21 cellular contexts compared by ENCODE assay signal in the genomic region with DNA sequence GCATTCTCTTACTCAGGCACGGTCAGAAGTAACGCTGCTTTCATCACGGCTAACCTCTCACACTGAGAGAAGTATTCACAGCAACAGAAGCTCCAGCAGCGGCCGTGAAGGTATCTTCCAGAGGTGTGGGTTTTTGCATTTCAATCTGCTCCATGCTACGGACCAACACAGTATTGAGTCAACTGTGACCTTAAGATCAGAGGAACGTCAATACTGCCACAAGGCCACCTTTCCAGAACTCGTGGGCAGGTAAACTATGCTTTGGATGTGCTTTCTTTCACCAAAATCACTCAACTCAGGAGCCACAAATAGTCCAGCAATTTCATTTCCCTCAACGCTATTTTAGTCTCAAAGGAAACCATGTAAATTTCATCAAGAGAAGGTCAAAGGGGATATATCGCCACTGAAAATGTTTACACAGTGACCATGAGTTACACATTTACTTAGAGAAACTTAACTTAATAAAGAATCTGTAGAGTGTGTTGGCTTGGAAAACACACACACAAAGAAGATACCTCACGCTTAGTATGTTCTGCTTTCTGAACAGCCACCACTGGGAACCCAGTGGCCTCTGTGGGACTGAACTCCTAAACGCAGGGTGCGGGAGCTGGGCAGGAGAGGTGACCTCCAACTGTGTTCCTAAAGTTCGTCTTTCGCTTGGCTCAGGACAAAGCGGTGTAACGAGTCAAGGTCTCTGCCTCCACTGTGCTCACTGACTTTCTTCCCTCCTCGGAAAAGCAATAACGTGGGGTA. TPM values are rescaled to one million over a fixed set of nuclear protein-coding genes. Genes with fewer than 3 reads are reported as not detected.
DNase-seq lines count a peak whose midpoint lies in the region; ATAC-seq, FAIRE-seq and TF ChIP-seq lines count a peak whose summit lies in the region.
"Had no signal": no experiment of that assay in that cellular context is flagged by ENCODE, and none has a peak within 500 bp of the region (broad histone marks: within the 10 kb centered on the region; RNA-seq: fewer than 3 reads in every experiment).

No MANE protein-coding gene starts in this region.

- TF ChIP-seq CTCF in PC-3 (conservative IDR thresholded peaks at IDR 0.05; ENCODE audit: low read depth, low read length) (no peak), endothelial cell of umbilical vein (IDR thresholded peaks at IDR 0.05; ENCODE audit: extremely low read depth in 1 of 2, insufficient read depth in 1 of 2, low read depth in 1 of 2, low read length in 2 of 2) (no peak), HFFc6 (IDR thresholded peaks at IDR 0.05) (no peak)

- H3K9me3 ChIP-seq in PC-3 (ENCODE audit: low read length) = no peaks in the 10 kb centered on the region
- no peaks in the 10 kb centered on the region for H3K9me3 ChIP-seq in endothelial cell of umbilical vein (replicated peaks; ENCODE audit: control insufficient read depth, insufficient read depth, low read length)
- H3K9me3 ChIP-seq in mesodermal cell (ENCODE audit: control insufficient read depth, low read length) = no peaks in the 10 kb centered on the region

- no peaks in the 10 kb centered on the region for H3K27me3 ChIP-seq in PC-3 (ENCODE audit: low read length)
- no peaks in the 10 kb centered on the region for H3K27me3 ChIP-seq in endothelial cell of umbilical vein (ENCODE audit: control insufficient read depth in 2 of 2, insufficient read depth in 2 of 2, low read length in 2 of 2)

- no peak overlapping the region for H3K4me2 ChIP-seq in PC-3 (ENCODE audit: low read length)
- no peak overlapping the region for H3K4me2 ChIP-seq in endothelial cell of umbilical vein (ENCODE audit: insufficient read depth, low read length)

- POLR2A ChIA-PET in PC-3 (lab: Charles Lee; ENCODE audit: unreplicated experiment) (no interaction called here), endothelial cell of umbilical vein (lab: Charles Lee) (no interaction called here)

- CTCF ChIA-PET in PC-3 (lab: Charles Lee) = no interaction called here
- CTCF ChIA-PET in endothelial cell of umbilical vein (lab: Charles Lee) = interaction anchor here (1.1 to 1.7 kb wide), 3 partner anchors 124 to 176 kb away, joined by 4 read pairs; no protein-coding TSS in a partner anchor

- DNase-seq in Caki2 (ENCODE audit: low read depth) = peak; percentile 50
- DNase-seq in PC-3 = no peak
- peak; percentile 59 for DNase-seq in endothelial cell of umbilical vein (ENCODE audit: low read depth, low spot score)
- no peak for DNase-seq in DMS153 treated with DMSO at 0.1 percent for 48 hours (lab: John Stamatoyannopoulos, UW; ENCODE audit: unreplicated experiment)
- no peak for DNase-seq in OCI-M2 (lab: John Stamatoyannopoulos, UW; ENCODE audit: unreplicated experiment)
- DNase-seq in HFFc6 = no peak
- DNase-seq: CD8-positive, alpha-beta T cell; DND-41; KBM-7; NCI-H1048; NCI-H1436 treated with DMSO at 0.1 percent for 48 hours; NCI-H2081; NCI-H510A; NCI-H82 had no signal

- no peaks in the 10 kb centered on the region for H3K9me3 Mint-ChIP-seq in HFFc6
- H3K9me3 Mint-ChIP-seq: CD8-positive, alpha-beta T cell had no signal

- H3F3A ChIP-seq in PC-3 (ENCODE audit: low read length, unreplicated experiment) = no peaks in the 10 kb centered on the region

- in situ Hi-C loops in Caki2 (cut with HindIII; ENCODE audit: low pct_unique_long_range_greater_than_20kb, low sequenced_read_pairs) = no loop called here

- no peak overlapping the region for H3K4me3 Mint-ChIP-seq in HFFc6
- H3K4me3 Mint-ChIP-seq: CD8-positive, alpha-beta T cell had no signal

- H3K9me2 ChIP-seq in PC-3 (replicated peaks; ENCODE audit: low read length) = no peaks in the 10 kb centered on the region

- peaks cover 1% of the 10 kb centered on the region; the same call in 1 of the 2 replicates for H3K27me3 Mint-ChIP-seq in HFFc6 (ENCODE audit: insufficient read depth)

- peaks cover 41% of the 10 kb centered on the region for H3K36me3 Mint-ChIP-seq in HFFc6 (ENCODE audit: low read depth)

- dilution Hi-C loops in endothelial cell of umbilical vein (cut with MboI; ENCODE audit: extremely low pct_ligation_motif_present, low sequenced_read_pairs) = loop anchor here (25.0 kb wide), 1 partner anchor 130 kb away; no protein-coding TSS in a partner anchor

- H3K79me2 ChIP-seq in PC-3 (ENCODE audit: low read length) (no peaks in the 10 kb centered on the region), endothelial cell of umbilical vein (ENCODE audit: control insufficient read depth, insufficient read depth, low read length) (peaks cover 9% of the 10 kb centered on the region)

- WGBS in mesodermal cell (ENCODE audit: insufficient coverage in 2 of 2), 2 experiments = 95 to 99% methylated on average over 15 to 16 of the region's 19 CpGs

- H3K36me3 ChIP-seq in PC-3 (ENCODE audit: low read depth, low read length) (peaks cover 60% of the 10 kb centered on the region), endothelial cell of umbilical vein (ENCODE audit: control insufficient read depth in 2 of 2, extremely low read depth in 1 of 2, insufficient read depth in 2 of 2, low read length in 2 of 2) (peaks cover 79 to 84% of the 10 kb centered on the region in 2 experiments), mesodermal cell (ENCODE audit: control insufficient read depth, insufficient read depth, low read length) (peaks cover 94% of the 10 kb centered on the region)

- H3K4me1 Mint-ChIP-seq in HFFc6 (ENCODE audit: low read depth) = no peaks in the 10 kb centered on the region

- no peak overlapping the region for H3K27ac Mint-ChIP-seq in HFFc6
- H3K27ac Mint-ChIP-seq: CD8-positive, alpha-beta T cell had no signal

- no peaks in the 10 kb centered on the region for H3K9me1 ChIP-seq in endothelial cell of umbilical vein (replicated peaks; ENCODE audit: control insufficient read depth, extremely low read depth, insufficient read depth, low read length)

- intact Hi-C loops in PC-3 (cut with micrococcal nuclease) (no loop called here), endothelial cell of umbilical vein (cut with micrococcal nuclease) (no loop called here)

- no peak overlapping the region for H3K27ac ChIP-seq in PC-3 (ENCODE audit: low read length)
- peak overlapping the region; percentile 39 for H3K27ac ChIP-seq in endothelial cell of umbilical vein (ENCODE audit: insufficient read depth, low read depth, low read length)
- peak overlapping the region; percentile 59 for H3K27ac ChIP-seq in mesodermal cell (ENCODE audit: low read depth, low read length, severe bottlenecking)
- H3K27ac ChIP-seq: HL-60, RWPE1 had no signal

- BruUV-seq in PC-3 (replicated peaks; lab: Mats Ljungman, UMichigan) (TSS peak; percentile 36), endothelial cell of umbilical vein (replicated peaks; lab: Mats Ljungman, UMichigan) (no TSS peak)

- H3K9ac ChIP-seq in PC-3 (ENCODE audit: low read length) (no peak overlapping the region), endothelial cell of umbilical vein (replicated peaks; ENCODE audit: extremely low read depth, insufficient read depth, low read length) (no peak overlapping the region)

- ATAC-seq in PC-3 = no peak
- no peak for ATAC-seq in HG03175 (IDR thresholded peaks at IDR 0.05; ENCODE audit: unreplicated experiment)
- ATAC-seq: CD8-positive, alpha-beta T cell had no signal

- H3K4me1 ChIP-seq in PC-3 (ENCODE audit: insufficient read depth, low read length) (no peaks in the 10 kb centered on the region), endothelial cell of umbilical vein (ENCODE audit: control insufficient read depth, extremely low read depth, insufficient read depth, low read length) (peaks cover 14% of the 10 kb centered on the region), mesodermal cell (ENCODE audit: control insufficient read depth, insufficient read depth, low read length, poor library complexity, severe bottlenecking) (no peaks in the 10 kb centered on the region)

- TF ChIP-seq POLR2A in endothelial cell of umbilical vein (IDR thresholded peaks at IDR 0.05; ENCODE audit: low read depth, low read length) = no peak

- peak; percentile 28 for FAIRE-seq in endothelial cell of umbilical vein (lab: Jason Lieb, UNC)
- FAIRE-seq: G401.6, GM12891, HTR-8/SVneo had no signal

- no peaks in the 10 kb centered on the region for H4K20me1 ChIP-seq in PC-3 (ENCODE audit: low read length)
- peaks cover 2% of the 10 kb centered on the region for H4K20me1 ChIP-seq in endothelial cell of umbilical vein (replicated peaks; ENCODE audit: control insufficient read depth, extremely low read depth, insufficient read depth, low read length)

- no peak overlapping the region for H3K4me3 ChIP-seq in PC-3 (ENCODE audit: low read length)
- no peak overlapping the region for H3K4me3 ChIP-seq in endothelial cell of umbilical vein (replicated peaks in 1 of 3; ENCODE audit: insufficient read depth in 1 of 3, low read depth in 1 of 3, low read length in 3 of 3)
- H3K4me3 ChIP-seq in mesodermal cell (ENCODE audit: extremely low read depth, insufficient read depth, low read length, poor library complexity, severe bottlenecking) = no peak overlapping the region

- no peak overlapping the region for H2AFZ ChIP-seq in PC-3 (ENCODE audit: low read length)
- H2AFZ ChIP-seq in endothelial cell of umbilical vein (ENCODE audit: low read depth, low read length) = no peak overlapping the region

TF ChIP-seq in endothelial cell of umbilical vein, 7 proteins besides CTCF, POLR2A, EP300 and RAD21:
- no peak for TF ChIP-seq MYC (IDR thresholded peaks at IDR 0.05; ENCODE audit: low read depth, low read length)
- TF ChIP-seq POLR2AphosphoS5 (IDR thresholded peaks at IDR 0.05; ENCODE audit: insufficient read depth, low read depth, low read length) = peak; percentile 5

RNA-seq across cellular contexts. Expression of a gene that starts 27.9 kb away (rescaled TPM):
- total RNA-seq in Caki2 (2014; rRNA removed; shearing (Covaris generic); ENCODE audit: low replicate concordance) = 503 and 527 TPM in 2 replicates
- total RNA-seq in PC-3 (2014; rRNA removed) (218 and 221 TPM in 2 replicates), endothelial cell of umbilical vein (1,581 and 1,665 TPM in 2 replicates)
- polyA plus RNA-seq in endothelial cell of umbilical vein = 2,566 and 2,629 TPM in 2 replicates
- 2,247 and 2,322 TPM in 2 replicates for polyA plus RNA-seq in endothelial cell of umbilical vein (2011; cell fraction: cytosol; rRNA removed)
- polyA plus RNA-seq in endothelial cell of umbilical vein (2011; cell fraction: nucleus; rRNA removed) = 1,597 and 1,745 TPM in 2 replicates
- polyA plus RNA-seq in endothelial cell of umbilical vein (2012) = 1,989 and 2,618 TPM in 2 replicates
- 2,443 and 2,887 TPM in 2 replicates for polyA minus RNA-seq in endothelial cell of umbilical vein
- polyA minus RNA-seq in endothelial cell of umbilical vein (2011; cell fraction: cytosol; rRNA and poly(A)+ RNA removed) = 46.0 TPM
- 638 and 706 TPM in 2 replicates for polyA minus RNA-seq in endothelial cell of umbilical vein (2011; cell fraction: nucleus; rRNA and poly(A)+ RNA removed)
- 343 TPM for polyA plus RNA-seq in mesodermal cell (2013, experiment 1 of 2)
- 283 TPM for polyA plus RNA-seq in mesodermal cell (2013, experiment 2 of 2)
- total RNA-seq in HFFc6 (2021; fragmentation: NEBNext Ultra II Directional; extraction: Animal tissue kit (Norgen Biotek cat#: 25700)) = 100 to 1,000 TPM; 226 to 280 (median 258) TPM

Comparison
In these comparisons a context has a peak if more than half of its experiments do, and no peak if none do; other contexts are left out.
1. DNase-seq: peak in Caki2 (single experiment) and endothelial cell of umbilical vein (single experiment); none in PC-3 (single experiment), DMS153 treated with DMSO at 0.1 percent for 48 hours (single experiment), OCI-M2 (single experiment) and HFFc6 (single experiment).